20 cellular contexts compared by ENCODE assay signal in genomic region chrX:68717663-68718442, GRCh38.
"Had no signal": no experiment of that assay in that cellular context is flagged by ENCODE, and none has a peak within 500 bp of the region (broad histone marks: within the 10 kb centered on the region; RNA-seq: fewer than 3 reads in every experiment).

No MANE protein-coding gene starts in this region.

- H3K4me1 Mint-ChIP-seq: naive thymus-derived CD4-positive, alpha-beta T cell; neural progenitor cell; stimulated activated effector memory CD8-positive, alpha-beta T cell treated with anti-CD3 and anti-CD28 coated beads, Interleukin-12 subunit alpha, Interleukin-12 subunit beta, amount 100 ng/mL, for 72 hours had no signal

- ATAC-seq: esophagus mucosa; gastrocnemius medialis; left lobe of liver; naive thymus-derived CD4-positive, alpha-beta T cell; psoas muscle; right cardiac atrium; stimulated activated effector memory CD8-positive, alpha-beta T cell treated with anti-CD3 and anti-CD28 coated beads, Interleukin-12 subunit alpha, Interleukin-12 subunit beta, amount 100 ng/mL, for 72 hours had no signal

- H3K4me3 Mint-ChIP-seq: naive thymus-derived CD4-positive, alpha-beta T cell; nephron; neural progenitor cell; stimulated activated effector memory CD8-positive, alpha-beta T cell treated with anti-CD3 and anti-CD28 coated beads, Interleukin-12 subunit alpha, Interleukin-12 subunit beta, amount 100 ng/mL, for 72 hours had no signal

- H3K36me3 Mint-ChIP-seq: neural progenitor cell; stimulated activated effector memory CD8-positive, alpha-beta T cell treated with anti-CD3 and anti-CD28 coated beads, Interleukin-12 subunit alpha, Interleukin-12 subunit beta, amount 100 ng/mL, for 72 hours had no signal

- DNase-seq: cerebellar nuclear complex; effector CD4-positive, alpha-beta T cell; foreskin fibroblast; gastrocnemius medialis; kidney; mesenchymal stem cell; midbrain; naive thymus-derived CD4-positive, alpha-beta T cell; right cardiac atrium; stimulated activated CD4-positive, alpha-beta T cell treated with anti-CD3 and anti-CD28 coated beads, Interleukin-2, amount 100 ng/mL, for 24 hours; stimulated activated CD4-positive, alpha-beta T cell treated with anti-CD3 and anti-CD28 coated beads, Interleukin-4, amount 100 ng/mL, for 24 hours; stimulated activated naive CD4-positive, alpha-beta T cell treated with Interleukin-2 at 50 U/mL for 16 hours; trophoblast cell had no signal

- H3K9me3 Mint-ChIP-seq: stimulated activated effector memory CD8-positive, alpha-beta T cell treated with anti-CD3 and anti-CD28 coated beads, Interleukin-12 subunit alpha, Interleukin-12 subunit beta, amount 100 ng/mL, for 72 hours had no signal

- FAIRE-seq: colon, kidney had no signal

- H3K27ac Mint-ChIP-seq: naive thymus-derived CD4-positive, alpha-beta T cell; nephron; neural progenitor cell; stimulated activated effector memory CD8-positive, alpha-beta T cell treated with anti-CD3 and anti-CD28 coated beads, Interleukin-12 subunit alpha, Interleukin-12 subunit beta, amount 100 ng/mL, for 72 hours had no signal

- H3K27me3 Mint-ChIP-seq: naive thymus-derived CD4-positive, alpha-beta T cell had no signal
